Comparison of ENCODE assay signal across 9 cellular contexts in genomic region chr18:3179430-3180089, GRCh38. TPM values are rescaled to one million over a fixed set of nuclear protein-coding genes. Genes with fewer than 3 reads are reported as not detected.
A peak's percentile ranks its signal among the peaks of the same experiment; 100 is the strongest.
DNase-seq lines count a peak whose midpoint lies in the region; ATAC-seq and TF ChIP-seq lines count a peak whose summit lies in the region.
"Had no signal": no experiment of that assay in that cellular context is flagged by ENCODE, and none has a peak within 500 bp of the region (broad histone marks: within the 10 kb centered on the region; RNA-seq: fewer than 3 reads in every experiment).

No MANE protein-coding gene starts in this region.

- POLR2A ChIA-PET in activated B cell treated with CpG ODN at 0.5 μM for 24 hours (lab: Charles Lee), result interaction anchor here (0.8 to 4.6 kb wide), 13 partner anchors 12 to 415 kb away, joined by 3 to 132 read pairs (median 5); partner anchors contain the start of genes MYL12A and TGIF1
- POLR2A ChIA-PET in T-cell (lab: Charles Lee), result no interaction called here

- peak; percentile 66 for DNase-seq in CD1c-positive myeloid dendritic cell (ENCODE audit: extremely low spot score)
- no peak for DNase-seq in activated B cell treated with CpG ODN at 0.5 μM for 24 hours
- no peak for DNase-seq in T-cell
- no peak for DNase-seq in UCSD-AML1 (lab: John Stamatoyannopoulos, UW; ENCODE audit: unreplicated experiment)
- no peak for DNase-seq in activated naive CD4-positive, alpha-beta T cell treated with anti-CD3 and anti-CD28 coated beads, Interleukin-2, amount 50 U/mL, for 72 hours (ENCODE audit: low spot score in 2 of 2)

- H3K4me1 Mint-ChIP-seq in activated B cell treated with CpG ODN at 0.5 μM for 24 hours (peaks cover 32% of the 10 kb centered on the region), T-cell (peaks cover 0 to 3% (median 0%) of the 10 kb centered on the region in 3 donors)

- CTCF ChIA-PET in activated B cell treated with CpG ODN at 0.5 μM for 24 hours (lab: Charles Lee), result interaction anchor here (1.1 to 5.6 kb wide), 5 partner anchors 10 to 186 kb away, joined by 3 to 62 read pairs (median 7); partner anchors contain the start of gene MYL12A
- CTCF ChIA-PET in T-cell (lab: Charles Lee), result interaction anchor here in 1 of 2 donors (1.4 kb wide), 1 partner anchor 66 kb away, joined by 3 read pairs; no protein-coding TSS in a partner anchor

- peak; percentile 36 for ATAC-seq in GM19452 (IDR thresholded peaks at IDR 0.05; ENCODE audit: unreplicated experiment)
- peak; percentile 41 for ATAC-seq in HG03280 (IDR thresholded peaks at IDR 0.05; ENCODE audit: unreplicated experiment)
- ATAC-seq in activated B cell treated with CpG ODN at 0.5 μM for 24 hours (ENCODE audit: low read depth), result peak; percentile 53
- ATAC-seq in T-cell (replicated peaks in 1 of 4), result no peak
- ATAC-seq in HG03571 (IDR thresholded peaks at IDR 0.05; ENCODE audit: unreplicated experiment), result no peak
- ATAC-seq in activated naive CD4-positive, alpha-beta T cell treated with anti-CD3 and anti-CD28 coated beads, Interleukin-2, amount 50 U/mL, for 72 hours, result no peak
- ATAC-seq: sciatic nerve had no signal

- H3K36me3 Mint-ChIP-seq in activated B cell treated with CpG ODN at 0.5 μM for 24 hours (ENCODE audit: low read depth) (peaks cover 2% of the 10 kb centered on the region), T-cell (peaks cover 6% of the 10 kb centered on the region)
- H3K36me3 Mint-ChIP-seq in activated naive CD4-positive, alpha-beta T cell treated with anti-CD3 and anti-CD28 coated beads, Interleukin-2, amount 50 U/mL, for 72 hours, result no peaks in the 10 kb centered on the region

- TF ChIP-seq CTCF in activated B cell treated with CpG ODN at 0.5 μM for 24 hours (IDR thresholded peaks at IDR 0.05), result no peak

- H3K9me3 Mint-ChIP-seq in activated B cell treated with CpG ODN at 0.5 μM for 24 hours (no peaks in the 10 kb centered on the region), T-cell (no peaks in the 10 kb centered on the region)
- no peaks in the 10 kb centered on the region for H3K9me3 Mint-ChIP-seq in activated naive CD4-positive, alpha-beta T cell treated with anti-CD3 and anti-CD28 coated beads, Interleukin-2, amount 50 U/mL, for 72 hours

- H3K27me3 Mint-ChIP-seq in activated B cell treated with CpG ODN at 0.5 μM for 24 hours (no peaks in the 10 kb centered on the region), T-cell (no peaks in the 10 kb centered on the region)

- H3K4me3 Mint-ChIP-seq in activated B cell treated with CpG ODN at 0.5 μM for 24 hours (peak overlapping the region; percentile 54), T-cell (no peak overlapping the region)

- intact Hi-C loops in activated B cell treated with CpG ODN at 0.5 μM for 24 hours (cut with micrococcal nuclease), result loop anchor here (2.0 to 5.0 kb wide), 3 partner anchors 13 to 333 kb away; partner anchors contain the start of gene EMILIN2

- H3K27ac Mint-ChIP-seq in activated B cell treated with CpG ODN at 0.5 μM for 24 hours, result peak overlapping the region; percentile 99
- no peak overlapping the region for H3K27ac Mint-ChIP-seq in T-cell
- no peak overlapping the region for H3K27ac Mint-ChIP-seq in activated naive CD4-positive, alpha-beta T cell treated with anti-CD3 and anti-CD28 coated beads, Interleukin-2, amount 50 U/mL, for 72 hours

RNA-seq across cellular contexts. Expression of gene MYOM1, which starts 40.2 kb away (rescaled TPM):
- 4.1 and 4.9 TPM in 2 replicates for total RNA-seq in activated B cell treated with CpG ODN at 0.5 μM for 24 hours
- total RNA-seq in T-cell, result 1 to 10 TPM in 4 of 5 donors, under 1 TPM in 1; 0.98 to 7.0 (median 1.9) TPM
- 1 to 10 TPM; 1.8 to 1.9 TPM for total RNA-seq in activated naive CD4-positive, alpha-beta T cell treated with anti-CD3 and anti-CD28 coated beads, Interleukin-2, amount 50 U/mL, for 72 hours

Comparison
In these comparisons a context has a peak if more than half of its experiments do, and no peak if none do; other contexts are left out.
1. ATAC-seq: peak in GM19452 (single experiment), HG03280 (single experiment) and activated B cell treated with CpG ODN at 0.5 μM for 24 hours (single experiment); none in T-cell (0 of 4), HG03571 (single experiment) and activated naive CD4-positive, alpha-beta T cell treated with anti-CD3 and anti-CD28 coated beads, Interleukin-2, amount 50 U/mL, for 72 hours (0 of 2).